In genomic region chr19:28288850-28289249, GRCh38 we compare ENCODE assay signal across 20 cellular contexts.
DNase-seq lines count a peak whose midpoint lies in the region; ATAC-seq and TF ChIP-seq lines count a peak whose summit lies in the region.
"Had no signal": no experiment of that assay in that cellular context is flagged by ENCODE, and none has a peak within 500 bp of the region (broad histone marks: within the 10 kb centered on the region; RNA-seq: fewer than 3 reads in every experiment).

No MANE protein-coding gene starts in this region.

- peaks cover 13% of the 10 kb centered on the region for H3K27me3 Mint-ChIP-seq in endodermal cell (ENCODE audit: insufficient read depth)
- H3K27me3 Mint-ChIP-seq in activated T-cell treated with anti-CD3 and anti-CD28 coated beads, Interleukin-2, amount 50 U/mL, for 72 hours (ENCODE audit: low read depth): no peaks in the 10 kb centered on the region

- H3K4me3 ChIP-seq in right atrium auricular region: no peak overlapping the region
- no peak overlapping the region for H3K4me3 ChIP-seq in endodermal cell (ENCODE audit: low read length)
- H3K4me3 ChIP-seq in mucosa of descending colon: no peak overlapping the region
- H3K4me3 ChIP-seq in uterus: no peak overlapping the region
- H3K4me3 ChIP-seq: SJSA1, spleen, stomach had no signal

- H3K36me3 ChIP-seq in right atrium auricular region (no peaks in the 10 kb centered on the region), endodermal cell (ENCODE audit: control insufficient read depth, insufficient read depth, low read length) (no peaks in the 10 kb centered on the region), mucosa of descending colon (ENCODE audit: low read depth) (no peaks in the 10 kb centered on the region), uterus (no peaks in the 10 kb centered on the region)
- H3K36me3 ChIP-seq: SJSA1, spleen, stomach had no signal

- no peaks in the 10 kb centered on the region for H3K9me3 ChIP-seq in right atrium auricular region
- peaks cover 7% of the 10 kb centered on the region for H3K9me3 ChIP-seq in endodermal cell (ENCODE audit: control insufficient read depth, low read length)
- H3K9me3 ChIP-seq in mucosa of descending colon: no peaks in the 10 kb centered on the region
- H3K9me3 ChIP-seq in uterus: no peaks in the 10 kb centered on the region
- H3K9me3 ChIP-seq: SJSA1 had no signal

- no peak overlapping the region for H3K9ac ChIP-seq in endodermal cell (ENCODE audit: extremely low read depth, low read length, poor library complexity, severe bottlenecking)

- H3K36me3 Mint-ChIP-seq in endodermal cell (ENCODE audit: low read depth): no peaks in the 10 kb centered on the region
- no peaks in the 10 kb centered on the region for H3K36me3 Mint-ChIP-seq in activated T-cell treated with anti-CD3 and anti-CD28 coated beads, Interleukin-2, amount 50 U/mL, for 72 hours (ENCODE audit: insufficient read depth in 2 of 2)

- no peak overlapping the region for H3K4me3 Mint-ChIP-seq in endodermal cell
- H3K4me3 Mint-ChIP-seq in activated T-cell treated with anti-CD3 and anti-CD28 coated beads, Interleukin-2, amount 50 U/mL, for 72 hours: no peak overlapping the region
- H3K4me3 Mint-ChIP-seq: activated CD4-positive, alpha-beta T cell treated with anti-CD3 and anti-CD28 coated beads, Interleukin-2, amount 10 ng/mL, durations not matched to agents 7 days and 5 days had no signal

- TF ChIP-seq CTCF in right atrium auricular region (IDR thresholded peaks at IDR 0.05) (no peak), endodermal cell (conservative IDR thresholded peaks at IDR 0.05) (no peak), mucosa of descending colon (IDR thresholded peaks at IDR 0.05) (no peak), uterus (IDR thresholded peaks at IDR 0.05) (no peak)

- peaks cover 11% of the 10 kb centered on the region for H3K9me3 Mint-ChIP-seq in endodermal cell
- peaks cover 6 to 11% of the 10 kb centered on the region in 2 donors for H3K9me3 Mint-ChIP-seq in activated T-cell treated with anti-CD3 and anti-CD28 coated beads, Interleukin-2, amount 50 U/mL, for 72 hours
- H3K9me3 Mint-ChIP-seq: activated CD4-positive, alpha-beta T cell treated with anti-CD3 and anti-CD28 coated beads, Interleukin-2, amount 10 ng/mL, durations not matched to agents 7 days and 5 days had no signal

- H3K27ac ChIP-seq in right atrium auricular region (no peak overlapping the region), endodermal cell (ENCODE audit: low read depth, low read length) (peak overlapping the region; percentile 69), uterus (peak overlapping the region; percentile 26 to 52)
- H3K27ac ChIP-seq: SJSA1, spleen had no signal

- H3K27me3 ChIP-seq in right atrium auricular region (no peaks in the 10 kb centered on the region), endodermal cell (ENCODE audit: control insufficient read depth, insufficient read depth, low read length, poor library complexity, severe bottlenecking) (no peaks in the 10 kb centered on the region), uterus (no peaks in the 10 kb centered on the region)
- H3K27me3 ChIP-seq: SJSA1, spleen, stomach had no signal

- ATAC-seq in Right ventricle myocardium inferior (peak; percentile 58), mucosa of descending colon (peak; percentile 69)
- ATAC-seq in activated T-cell treated with anti-CD3 and anti-CD28 coated beads, Interleukin-2, amount 50 U/mL, for 72 hours (replicated peaks in 1 of 2): no peak
- ATAC-seq: PC-3 had no signal

- WGBS in endodermal cell (ENCODE audit: insufficient coverage in 1 of 2, insufficient read length in 1 of 2), 2 experiments: 74 to 79% methylated on average over 4 of the region's 4 CpGs

- peak overlapping the region; percentile 38 for H3K27ac Mint-ChIP-seq in endodermal cell
- no peak overlapping the region for H3K27ac Mint-ChIP-seq in activated T-cell treated with anti-CD3 and anti-CD28 coated beads, Interleukin-2, amount 50 U/mL, for 72 hours
- H3K27ac Mint-ChIP-seq: activated CD4-positive, alpha-beta T cell treated with anti-CD3 and anti-CD28 coated beads, Interleukin-2, amount 10 ng/mL, durations not matched to agents 7 days and 5 days; activated T-helper 2 cell treated with anti-CD3 and anti-CD28 coated beads, Interferon-gamma antibody, Interleukin-2, Interleukin-4, amounts not matched to agents 10 μg/mL and 5 μg/mL and 100 μg/mL, durations not matched to agents 14 hours and 24 hours and 36 hours had no signal

- H3K4me1 Mint-ChIP-seq in endodermal cell: peaks cover 51% of the 10 kb centered on the region
- H3K4me1 Mint-ChIP-seq in activated T-cell treated with anti-CD3 and anti-CD28 coated beads, Interleukin-2, amount 50 U/mL, for 72 hours (ENCODE audit: low read depth): no peaks in the 10 kb centered on the region
- H3K4me1 Mint-ChIP-seq: activated CD4-positive, alpha-beta T cell treated with anti-CD3 and anti-CD28 coated beads, Interleukin-2, amount 10 ng/mL, durations not matched to agents 7 days and 5 days had no signal

- H3K4me1 ChIP-seq in right atrium auricular region: no peaks in the 10 kb centered on the region
- H3K4me1 ChIP-seq in endodermal cell (ENCODE audit: control insufficient read depth, insufficient read depth, low read length): peaks cover 15% of the 10 kb centered on the region
- peaks cover 17% of the 10 kb centered on the region for H3K4me1 ChIP-seq in mucosa of descending colon (ENCODE audit: low read depth)
- no peaks in the 10 kb centered on the region for H3K4me1 ChIP-seq in uterus
- H3K4me1 ChIP-seq: spleen had no signal

- intact Hi-C loops in Right ventricle myocardium inferior (cut with DNase I) (no loop called here), mucosa of descending colon (cut with DNase I, micrococcal nuclease) (no loop called here), uterus (cut with DNase I; ENCODE audit: low total_unique reads) (no loop called here)

- TF ChIP-seq POLR2A in uterus (IDR thresholded peaks at IDR 0.05): no peak

- DNase-seq in Right ventricle myocardium inferior (ENCODE audit: missing footprints): no peak
- DNase-seq in right atrium auricular region (ENCODE audit: low spot score): no peak
- DNase-seq in endodermal cell: no peak
- DNase-seq in mucosa of descending colon: peak in 1 of 3 donors; percentile 23
- DNase-seq in uterus: peak in 1 of 2 donors; percentile 18
- DNase-seq in activated T-cell treated with anti-CD3 and anti-CD28 coated beads, Interleukin-2, amount 50 U/mL, for 72 hours: no peak
- no peak for DNase-seq in T-helper 9 cell
- DNase-seq in mesenteric fat pad (ENCODE audit: low spot score): no peak
- DNase-seq: activated CD4-positive, alpha-beta T cell treated with anti-CD3 and anti-CD28 coated beads, Interleukin-2, amount 10 ng/mL, durations not matched to agents 7 days and 5 days; central memory CD4-positive, alpha-beta T cell; GDM1; MM.1S; NCI-H1694; NCI-H69; PC-3; spleen; stimulated activated CD4-positive, alpha-beta T cell treated with anti-CD3 and anti-CD28 coated beads, Interleukin-4, amount 100 ng/mL, for 4 hours; stomach had no signal

Comparison
In these comparisons a context has a peak if more than half of its experiments do, and no peak if none do; other contexts are left out.
1. ATAC-seq: peak in Right ventricle myocardium inferior (single experiment) and mucosa of descending colon (single experiment); none in activated T-cell treated with anti-CD3 and anti-CD28 coated beads, Interleukin-2, amount 50 U/mL, for 72 hours (0 of 2).
2. H3K27ac ChIP-seq: peak in endodermal cell (single experiment) and uterus (2 of 2); none in right atrium auricular region (0 of 2).